Comparison of ENCODE assay signal across 9 cellular contexts in genomic region chr6:24919404-24919892, GRCh38. TPM values are rescaled to one million over a fixed set of nuclear protein-coding genes. Genes with fewer than 3 reads are reported as not detected.
DNase-seq lines count a peak whose midpoint lies in the region; ATAC-seq, FAIRE-seq and TF ChIP-seq lines count a peak whose summit lies in the region.
"Had no signal": no experiment of that assay in that cellular context is flagged by ENCODE, and none has a peak within 500 bp of the region (broad histone marks: within the 10 kb centered on the region; RNA-seq: fewer than 3 reads in every experiment).

No MANE protein-coding gene starts in this region.

- H3K27ac Mint-ChIP-seq in activated T-helper 1 cell treated with anti-CD3 and anti-CD28 coated beads, Interleukin-12 subunit alpha, Interleukin-12 subunit beta, Interleukin-2, Interleukin-4 antibody, amounts not matched to agents 30 ng/mL and 10 ng/mL and 1 ng/mL, durations not matched to agents 14 hours and 24 hours and 36 hours: peak overlapping the region; percentile 77
- H3K27ac Mint-ChIP-seq in type B pancreatic cell: no peak overlapping the region

- H3K4me3 Mint-ChIP-seq in activated T-helper 1 cell treated with anti-CD3 and anti-CD28 coated beads, Interleukin-12 subunit alpha, Interleukin-12 subunit beta, Interleukin-2, Interleukin-4 antibody, amounts not matched to agents 30 ng/mL and 10 ng/mL and 1 ng/mL, durations not matched to agents 14 hours and 24 hours and 36 hours: peak overlapping the region; percentile 67
- peak overlapping the region; percentile 4 for H3K4me3 Mint-ChIP-seq in type B pancreatic cell

- 33 to 37% methylated on average over 8 of the region's 8 CpGs for WGBS in heart right ventricle, 2 donors

- TF ChIP-seq CTCF in heart right ventricle (IDR thresholded peaks at IDR 0.05) (no peak), Loucy (conservative IDR thresholded peaks at IDR 0.05; ENCODE audit: low read length) (no peak), type B pancreatic cell (conservative IDR thresholded peaks at IDR 0.05) (no peak), kidney (IDR thresholded peaks at IDR 0.05; ENCODE audit: borderline replicate concordance, extremely low read depth, insufficient read depth) (no peak), dorsolateral prefrontal cortex (IDR thresholded peaks at IDR 0.05 in 54 of 56, conservative IDR thresholded peaks at IDR 0.05 in 2 of 56; ENCODE audit: low read depth in 1 of 56, partially characterized antibody in 56 of 56) (no peak)

- H3K4me3 ChIP-seq in heart right ventricle: no peak overlapping the region
- H3K4me3 ChIP-seq in Loucy (ENCODE audit: low read length, poor library complexity, severe bottlenecking): peak overlapping the region; percentile 35
- no peak overlapping the region for H3K4me3 ChIP-seq in kidney (ENCODE audit: low read length in 2 of 2)
- H3K4me3 ChIP-seq in dorsolateral prefrontal cortex: peak overlapping the region in 3 of 59 donors; percentile 3 to 10 (median 7)

- H3K9me3 Mint-ChIP-seq in activated T-helper 1 cell treated with anti-CD3 and anti-CD28 coated beads, Interleukin-12 subunit alpha, Interleukin-12 subunit beta, Interleukin-2, Interleukin-4 antibody, amounts not matched to agents 30 ng/mL and 10 ng/mL and 1 ng/mL, durations not matched to agents 14 hours and 24 hours and 36 hours: no peaks in the 10 kb centered on the region
- H3K9me3 Mint-ChIP-seq in type B pancreatic cell: no peaks in the 10 kb centered on the region

- peaks cover 82% of the 10 kb centered on the region for H3K4me1 Mint-ChIP-seq in activated T-helper 1 cell treated with anti-CD3 and anti-CD28 coated beads, Interleukin-12 subunit alpha, Interleukin-12 subunit beta, Interleukin-2, Interleukin-4 antibody, amounts not matched to agents 30 ng/mL and 10 ng/mL and 1 ng/mL, durations not matched to agents 14 hours and 24 hours and 36 hours (ENCODE audit: low read depth)
- peaks cover 28% of the 10 kb centered on the region for H3K4me1 Mint-ChIP-seq in type B pancreatic cell (ENCODE audit: unreplicated experiment)

- H3F3A ChIP-seq in Loucy (ENCODE audit: low read depth): peaks cover 3% of the 10 kb centered on the region; the same call in 1 of the 2 replicates

- FAIRE-seq in kidney (lab: Jason Lieb, UNC): no peak
- FAIRE-seq: islet of Langerhans had no signal

- H3K27me3 ChIP-seq in heart right ventricle: no peaks in the 10 kb centered on the region
- no peaks in the 10 kb centered on the region for H3K27me3 ChIP-seq in Loucy (ENCODE audit: insufficient read depth, low read length, poor library complexity, severe bottlenecking)
- H3K27me3 ChIP-seq in dorsolateral prefrontal cortex: peaks cover 0 to 23% (median 0%) of the 10 kb centered on the region in 45 donors

- H3K4me1 ChIP-seq in heart right ventricle (peaks cover 8 to 55% (median 21%) of the 10 kb centered on the region in 9 donors), Loucy (ENCODE audit: insufficient read depth, low read length, poor library complexity, severe bottlenecking) (peaks cover 36% of the 10 kb centered on the region), kidney (ENCODE audit: control insufficient read depth in 1 of 2, insufficient read depth in 1 of 2, low read depth in 1 of 2, low read length in 2 of 2) (no peaks in the 10 kb centered on the region)

- H3K9ac ChIP-seq in Loucy (ENCODE audit: low read depth, low read length, poor library complexity, severe bottlenecking): peak overlapping the region; percentile 15
- no peak overlapping the region for H3K9ac ChIP-seq in kidney (ENCODE audit: low read length in 2 of 2)

- peaks cover 82% of the 10 kb centered on the region for H3K79me2 ChIP-seq in Loucy (ENCODE audit: insufficient read depth, low read length)

- H3K9me2 ChIP-seq in Loucy (replicated peaks; ENCODE audit: low read depth, low read length): no peaks in the 10 kb centered on the region

- H3K36me3 ChIP-seq in heart right ventricle (no peaks in the 10 kb centered on the region), Loucy (ENCODE audit: insufficient read depth, low read length) (peaks cover 4% of the 10 kb centered on the region; the same call in 1 of the 2 replicates), kidney (ENCODE audit: control insufficient read depth in 1 of 2, insufficient read depth in 2 of 2, low read length in 2 of 2) (no peaks in the 10 kb centered on the region)

- DNase-seq in heart right ventricle: no peak
- DNase-seq in Right ventricle myocardium inferior (ENCODE audit: missing footprints): no peak
- no peak for DNase-seq in activated T-helper 1 cell treated with anti-CD3 and anti-CD28 coated beads, Interleukin-12 subunit alpha, Interleukin-12 subunit beta, Interleukin-2, Interleukin-4 antibody, amounts not matched to agents 30 ng/mL and 10 ng/mL and 1 ng/mL, durations not matched to agents 14 hours and 24 hours and 36 hours (ENCODE audit: low spot score)
- DNase-seq in type B pancreatic cell (ENCODE audit: extremely low spot score, unreplicated experiment): no peak
- DNase-seq in kidney: no peak
- DNase-seq in GF-D8 (lab: John Stamatoyannopoulos, UW): no peak
- no peak for DNase-seq in dorsolateral prefrontal cortex

- ATAC-seq in heart right ventricle (peak in 4 of 8 donors; percentile 29 to 45 (median 38)), Right ventricle myocardium inferior (no peak)

- peak overlapping the region; percentile 62 for H3K4me2 ChIP-seq in Loucy (ENCODE audit: low read depth, low read length, poor library complexity, severe bottlenecking)

- peaks cover 10% of the 10 kb centered on the region for H4K20me1 ChIP-seq in Loucy (ENCODE audit: insufficient read depth, low read length, poor library complexity, severe bottlenecking)

- peak overlapping the region in 6 of 10 donors; percentile 48 to 84 (median 54) for H3K27ac ChIP-seq in heart right ventricle
- H3K27ac ChIP-seq in kidney (ENCODE audit: low read depth in 2 of 2, low read length in 2 of 2): no peak overlapping the region
- H3K27ac ChIP-seq in dorsolateral prefrontal cortex: peak overlapping the region in 5 of 59 donors; percentile 0 to 42 (median 24)

- intact Hi-C loops in heart right ventricle (cut with DNase I) (no loop called here), Right ventricle myocardium inferior (cut with DNase I) (no loop called here), kidney (cut with DNase I) (no loop called here), dorsolateral prefrontal cortex (cut with DNase I) (no loop called here)
- intact Hi-C loops in activated T-helper 1 cell treated with anti-CD3 and anti-CD28 coated beads, Interleukin-12 subunit alpha, Interleukin-12 subunit beta, Interleukin-2, Interleukin-4 antibody, amounts not matched to agents 30 ng/mL and 10 ng/mL and 1 ng/mL, durations not matched to agents 14 hours and 24 hours and 36 hours (cut with micrococcal nuclease): loop anchor here (1.0 kb wide), 1 partner anchor 8 kb away; no protein-coding TSS in a partner anchor

- H3K27me3 Mint-ChIP-seq in activated T-helper 1 cell treated with anti-CD3 and anti-CD28 coated beads, Interleukin-12 subunit alpha, Interleukin-12 subunit beta, Interleukin-2, Interleukin-4 antibody, amounts not matched to agents 30 ng/mL and 10 ng/mL and 1 ng/mL, durations not matched to agents 14 hours and 24 hours and 36 hours (ENCODE audit: insufficient read depth): no peaks in the 10 kb centered on the region
- H3K27me3 Mint-ChIP-seq in type B pancreatic cell: peaks cover 10% of the 10 kb centered on the region

- no peak overlapping the region for H2AFZ ChIP-seq in Loucy (ENCODE audit: low read length)

- peaks cover 25% of the 10 kb centered on the region for H3K36me3 Mint-ChIP-seq in activated T-helper 1 cell treated with anti-CD3 and anti-CD28 coated beads, Interleukin-12 subunit alpha, Interleukin-12 subunit beta, Interleukin-2, Interleukin-4 antibody, amounts not matched to agents 30 ng/mL and 10 ng/mL and 1 ng/mL, durations not matched to agents 14 hours and 24 hours and 36 hours (ENCODE audit: low read depth)
- no peaks in the 10 kb centered on the region for H3K36me3 Mint-ChIP-seq in type B pancreatic cell

- H3K9me3 ChIP-seq in heart right ventricle (no peaks in the 10 kb centered on the region), Loucy (ENCODE audit: insufficient read depth, low read depth, low read length) (no peaks in the 10 kb centered on the region), kidney (ENCODE audit: control insufficient read depth in 1 of 2, low read length in 2 of 2) (no peaks in the 10 kb centered on the region)

RNA-seq across cellular contexts. Expression of gene RIPOR2, which starts 16.3 kb away (rescaled TPM):
- total RNA-seq in heart right ventricle (10 to 100 TPM in 1 of 10 donors, 1 to 10 TPM in 9; 2.0 to 14.5 (median 4.6) TPM), Right ventricle myocardium inferior (2.6 TPM), type B pancreatic cell (ENCODE audit: low replicate concordance) (2.1 and 4.2 TPM in 2 replicates), kidney (24.2 TPM), dorsolateral prefrontal cortex (10 to 100 TPM; 14.0 to 57.7 (median 34.7) TPM)
- polyA plus RNA-seq in heart right ventricle (1 to 10 TPM; 1.2 to 1.4 TPM), kidney (ENCODE audit: insufficient read depth, low read depth, low replicate concordance) (1.7 TPM)
- total RNA-seq in activated T-helper 1 cell treated with anti-CD3 and anti-CD28 coated beads, Interleukin-12 subunit alpha, Interleukin-12 subunit beta, Interleukin-2, Interleukin-4 antibody, amounts not matched to agents 30 ng/mL and 10 ng/mL and 1 ng/mL, durations not matched to agents 14 hours and 24 hours and 36 hours: 30.8 and 31.1 TPM in 2 replicates

Comparison
In these comparisons a context has a peak if more than half of its experiments do, and no peak if none do; other contexts are left out.
1. H3K27ac ChIP-seq: peak in heart right ventricle (6 of 10); none in kidney (0 of 2).